ENCODE assay signal across 15 cellular contexts in the genomic region with DNA sequence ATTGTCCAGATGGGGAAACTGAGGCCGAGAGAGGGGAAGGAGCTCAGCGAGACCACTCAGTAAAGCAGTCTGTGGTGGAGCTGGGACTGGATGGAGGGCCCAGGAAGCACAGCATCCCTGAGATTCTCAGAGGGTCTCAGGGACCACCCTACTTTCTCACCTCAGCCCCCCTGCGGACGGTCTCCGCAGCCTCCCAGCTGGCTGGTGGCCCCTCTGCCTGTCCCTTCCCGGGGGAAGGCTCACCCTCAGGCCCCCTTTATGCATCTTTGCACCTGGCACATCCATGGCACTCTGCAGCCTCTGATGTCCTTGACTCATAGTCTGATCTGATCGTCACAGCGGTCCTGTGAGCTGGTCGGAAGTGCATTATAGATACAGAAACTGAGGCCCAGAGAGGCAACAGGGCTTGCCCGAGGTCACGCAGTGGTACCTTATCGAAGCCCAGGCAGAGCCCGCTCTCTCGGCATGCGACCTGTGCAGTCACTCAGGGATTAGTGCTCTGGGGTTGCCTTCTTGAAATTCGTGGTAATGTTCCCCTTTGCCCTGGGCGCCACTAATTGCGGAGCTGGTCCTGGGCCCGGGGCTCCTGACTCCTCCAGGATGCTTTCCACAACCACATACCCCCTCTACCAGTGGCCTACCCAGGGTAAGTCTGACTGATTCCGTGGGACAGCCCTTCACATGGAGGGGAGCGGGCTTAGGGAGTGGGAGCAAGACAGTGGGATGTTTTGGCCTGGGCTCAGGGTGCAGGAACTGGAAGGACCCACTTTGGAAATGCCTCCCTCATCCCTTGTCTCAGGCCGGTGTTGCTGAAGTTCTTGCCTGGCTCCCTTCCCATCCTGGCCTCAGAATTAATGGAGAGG.
"Had no signal": no experiment of that assay in that cellular context is flagged by ENCODE, and none has a peak within 500 bp of the region (broad histone marks: within the 10 kb centered on the region; RNA-seq: fewer than 3 reads in every experiment).

No MANE protein-coding gene starts in this region.

- H3K4me1 ChIP-seq: tibial artery, vagina had no signal

- H3K27me3 Mint-ChIP-seq: activated naive CD8-positive, alpha-beta T cell treated with anti-CD3 and anti-CD28 coated beads, Interleukin-2, amount 50 U/mL, for 24 hours had no signal

- H3K9me3 ChIP-seq: ovary, tibial artery, vagina had no signal

- DNase-seq: activated CD4-positive, alpha-beta T cell treated with anti-CD3 and anti-CD28 coated beads, Interleukin-2, amount 50 U/mL, for 48 hours; activated CD4-positive, CD25-positive, alpha-beta regulatory T cell treated with anti-CD3 and anti-CD28 coated beads, Interleukin-2, amount 50 U/mL, for 72 hours; activated naive CD4-positive, alpha-beta T cell; activated naive CD8-positive, alpha-beta T cell treated with anti-CD3 and anti-CD28 coated beads, Interleukin-2, amount 50 U/mL, for 24 hours; activated T-cell treated with anti-CD3 and anti-CD28 coated beads, Interleukin-2, amount 50 U/mL, for 72 hours; dermis blood vessel endothelial cell; ovary; SW 1271; tibial artery had no signal

- H3K4me1 Mint-ChIP-seq: activated naive CD8-positive, alpha-beta T cell treated with anti-CD3 and anti-CD28 coated beads, Interleukin-2, amount 50 U/mL, for 24 hours had no signal

- FAIRE-seq: astrocyte, endometrium had no signal

- H3K36me3 ChIP-seq: ovary, tibial artery, vagina had no signal

- H3K4me3 ChIP-seq: ovary, tibial artery, vagina had no signal

- H3K27ac ChIP-seq: ovary, tibial artery, vagina had no signal

- H3K9me3 Mint-ChIP-seq: activated naive CD8-positive, alpha-beta T cell treated with anti-CD3 and anti-CD28 coated beads, Interleukin-2, amount 50 U/mL, for 24 hours; activated T-cell treated with anti-CD3 and anti-CD28 coated beads, Interleukin-2, amount 50 U/mL, for 72 hours; nephron; T-helper 2 cell treated with Interferon-gamma antibody and Interleukin-4, amounts not matched to agents 5 μg/mL and 100 μg/mL, for 36 hours had no signal

- H3K27ac Mint-ChIP-seq: activated naive CD8-positive, alpha-beta T cell treated with anti-CD3 and anti-CD28 coated beads, Interleukin-2, amount 50 U/mL, for 24 hours; activated T-cell treated with anti-CD3 and anti-CD28 coated beads, Interleukin-2, amount 50 U/mL, for 72 hours; T-helper 2 cell treated with Interferon-gamma antibody and Interleukin-4, amounts not matched to agents 5 μg/mL and 100 μg/mL, for 36 hours had no signal

- H3K27me3 ChIP-seq: ovary, vagina had no signal

- H3K4me3 Mint-ChIP-seq: activated naive CD8-positive, alpha-beta T cell treated with anti-CD3 and anti-CD28 coated beads, Interleukin-2, amount 50 U/mL, for 24 hours; activated T-cell treated with anti-CD3 and anti-CD28 coated beads, Interleukin-2, amount 50 U/mL, for 72 hours; nephron; T-helper 2 cell treated with Interferon-gamma antibody and Interleukin-4, amounts not matched to agents 5 μg/mL and 100 μg/mL, for 36 hours had no signal

- ATAC-seq: activated T-cell treated with anti-CD3 and anti-CD28 coated beads, Interleukin-2, amount 50 U/mL, for 72 hours; esophagus mucosa had no signal
